In genomic region chr16:31010539-31010938, GRCh38 we compare ENCODE assay signal across 8 cellular contexts. TPM values are rescaled to one million over a fixed set of nuclear protein-coding genes. Genes with fewer than 3 reads are reported as not detected.
DNase-seq lines count a peak whose midpoint lies in the region; ATAC-seq and TF ChIP-seq lines count a peak whose summit lies in the region.

Gene STX1B, minus strand, starts transcription at chr16:31010638. Its CDS starts 242 bp downstream, at chr16:31010396.

- peak within 1 kb of the TSS; percentile 51 for H3K4me3 ChIP-seq in astrocyte of the cerebellum (ENCODE audit: low read depth, low read length)

- no peaks in the 10 kb centered on the region for H3K36me3 Mint-ChIP-seq in T-helper 1 cell treated with Interleukin-12 subunit alpha and Interleukin-12 subunit beta and Interleukin-4 antibody, amounts not matched to agents 30 μg/mL and 1 μg/mL, for 36 hours (ENCODE audit: low read depth)
- H3K36me3 Mint-ChIP-seq in natural killer cell: no peaks in the 10 kb centered on the region

- H3K4me3 Mint-ChIP-seq in T-helper 1 cell treated with Interleukin-12 subunit alpha and Interleukin-12 subunit beta and Interleukin-4 antibody, amounts not matched to agents 30 μg/mL and 1 μg/mL, for 36 hours: peak within 1 kb of the TSS; percentile 62
- H3K4me3 Mint-ChIP-seq in natural killer cell: peak within 1 kb of the TSS; percentile 74

- intact Hi-C loops in natural killer cell (cut with micrococcal nuclease): no loop called here

- no peak within 1 kb of the TSS for H3K27ac Mint-ChIP-seq in T-helper 1 cell treated with Interleukin-12 subunit alpha and Interleukin-12 subunit beta and Interleukin-4 antibody, amounts not matched to agents 30 μg/mL and 1 μg/mL, for 36 hours
- H3K27ac Mint-ChIP-seq in natural killer cell: no peak within 1 kb of the TSS

- in situ Hi-C loops in astrocyte of the cerebellum (cut with HindIII; ENCODE audit: low sequenced_read_pairs): no loop called here

- H3K27me3 Mint-ChIP-seq in T-helper 1 cell treated with Interleukin-12 subunit alpha and Interleukin-12 subunit beta and Interleukin-4 antibody, amounts not matched to agents 30 μg/mL and 1 μg/mL, for 36 hours (ENCODE audit: low read depth): peaks cover 57% of the 10 kb centered on the region
- H3K27me3 Mint-ChIP-seq in natural killer cell (ENCODE audit: low read depth in 2 of 2): peaks cover 32 to 52% of the 10 kb centered on the region in 2 donors

- TF ChIP-seq CTCF in astrocyte of the cerebellum (IDR thresholded peaks at IDR 0.05; ENCODE audit: low read depth, low read length, missing control alignments) (no peak), natural killer cell (IDR thresholded peaks at IDR 0.05) (no peak)

- DNase-seq in D341Med (ENCODE audit: low spot score): peak; percentile 43
- DNase-seq in astrocyte of the cerebellum (ENCODE audit: low read depth): no peak
- no peak for DNase-seq in natural killer cell
- DNase-seq in HK-2 (ENCODE audit: unreplicated experiment): no peak
- DNase-seq in epidermal melanocyte (ENCODE audit: insufficient read length, low spot score): no peak

- ATAC-seq in natural killer cell (peak in 2 of 3 donors; percentile 54 to 59), HG02571 (IDR thresholded peaks at IDR 0.05; ENCODE audit: unreplicated experiment) (no peak), GM19467 (IDR thresholded peaks at IDR 0.05; ENCODE audit: unreplicated experiment) (no peak)

- H3K9me3 Mint-ChIP-seq in T-helper 1 cell treated with Interleukin-12 subunit alpha and Interleukin-12 subunit beta and Interleukin-4 antibody, amounts not matched to agents 30 μg/mL and 1 μg/mL, for 36 hours: no peaks in the 10 kb centered on the region
- H3K9me3 Mint-ChIP-seq in natural killer cell: no peaks in the 10 kb centered on the region

- H3K4me1 Mint-ChIP-seq in T-helper 1 cell treated with Interleukin-12 subunit alpha and Interleukin-12 subunit beta and Interleukin-4 antibody, amounts not matched to agents 30 μg/mL and 1 μg/mL, for 36 hours (ENCODE audit: low read depth): peaks cover 7% of the 10 kb centered on the region
- peaks cover 0 to 20% of the 10 kb centered on the region in 2 donors for H3K4me1 Mint-ChIP-seq in natural killer cell

RNA-seq across cellular contexts. Expression of gene STX1B, which starts in this region (rescaled TPM):
- 1 to 10 TPM in 1 of 3 donors, under 1 TPM in 2; 0.14 to 1.6 (median 0.32) TPM for total RNA-seq in natural killer cell

Comparison
In these comparisons a context has a peak if more than half of its experiments do, and no peak if none do; other contexts are left out.
1. ATAC-seq: peak in natural killer cell (2 of 3); none in HG02571 (single experiment) and GM19467 (single experiment).